In the genomic region with DNA sequence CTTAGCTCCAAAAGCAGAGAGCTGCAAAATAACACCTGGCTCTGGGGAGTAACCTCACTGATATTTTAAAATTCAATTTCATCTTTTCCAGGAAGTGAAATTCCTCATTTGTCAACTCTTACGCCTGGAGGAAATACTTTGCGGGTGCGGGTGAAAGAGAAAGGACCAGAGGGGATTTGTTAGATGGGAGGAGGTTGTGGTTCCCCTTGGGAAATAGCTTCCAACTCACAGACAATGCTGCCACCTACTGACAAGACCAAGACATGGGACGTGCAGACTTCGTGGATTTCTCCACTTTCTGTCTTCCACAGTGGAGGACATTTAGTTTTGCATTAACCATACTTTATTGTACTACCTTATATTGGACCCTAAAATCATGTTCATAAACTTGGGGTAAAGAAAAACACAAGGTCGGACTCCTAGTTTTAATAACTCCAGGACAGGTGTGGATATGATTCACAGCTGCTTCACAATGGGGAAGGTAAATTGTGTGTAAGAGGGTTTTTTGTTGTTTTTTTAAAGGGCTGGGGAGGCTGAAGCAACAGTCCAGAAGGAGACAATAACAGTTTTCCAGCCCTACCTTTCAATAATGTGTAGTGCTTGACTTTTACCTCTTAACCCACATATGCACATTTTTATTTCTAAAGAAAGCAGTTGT, we compare ENCODE assay signal across 8 cellular contexts. TPM values are rescaled to one million over a fixed set of nuclear protein-coding genes. Genes with fewer than 3 reads are reported as not detected.
DNase-seq lines count a peak whose midpoint lies in the region; ATAC-seq and TF ChIP-seq lines count a peak whose summit lies in the region.

No MANE protein-coding gene starts in this region.

- H3K9me3 ChIP-seq in mucosa of rectum (ENCODE audit: control insufficient read depth in 2 of 2, low read length in 2 of 2): no peaks in the 10 kb centered on the region

- POLR2A ChIA-PET in activated CD8-positive, alpha-beta T cell treated with anti-CD3 and anti-CD28 coated beads, Interleukin-2, amount 10 ng/mL, durations not matched to agents 7 days and 5 days (lab: Charles Lee): interaction anchor here (0.9 to 1.5 kb wide), 3 partner anchors 10 to 466 kb away, joined by 3 to 9 read pairs (median 5); no protein-coding TSS in a partner anchor

- H3K27me3 Mint-ChIP-seq in activated CD8-positive, alpha-beta T cell treated with anti-CD3 and anti-CD28 coated beads, Interleukin-2, amount 10 ng/mL, durations not matched to agents 7 days and 5 days (ENCODE audit: low read depth): no peaks in the 10 kb centered on the region
- peaks cover 3% of the 10 kb centered on the region for H3K27me3 Mint-ChIP-seq in endothelial cell (ENCODE audit: unreplicated experiment)
- H3K27me3 Mint-ChIP-seq in stimulated activated naive CD8-positive, alpha-beta T cell treated with anti-CD3 and anti-CD28 coated beads, Interleukin-15, amount 100 ng/mL, for 72 hours: no peaks in the 10 kb centered on the region

- no peaks in the 10 kb centered on the region for H3K27me3 ChIP-seq in mucosa of rectum (ENCODE audit: control insufficient read depth in 2 of 2, insufficient read depth in 2 of 2, low read length in 2 of 2)

- H3K4me3 Mint-ChIP-seq in activated CD8-positive, alpha-beta T cell treated with anti-CD3 and anti-CD28 coated beads, Interleukin-2, amount 10 ng/mL, durations not matched to agents 7 days and 5 days: no peak overlapping the region
- H3K4me3 Mint-ChIP-seq in endothelial cell (ENCODE audit: unreplicated experiment): no peak overlapping the region
- H3K4me3 Mint-ChIP-seq in stimulated activated naive CD8-positive, alpha-beta T cell treated with anti-CD3 and anti-CD28 coated beads, Interleukin-15, amount 100 ng/mL, for 72 hours: peak overlapping the region; percentile 47 to 51

- peaks cover 6% of the 10 kb centered on the region for H3K36me3 Mint-ChIP-seq in activated CD8-positive, alpha-beta T cell treated with anti-CD3 and anti-CD28 coated beads, Interleukin-2, amount 10 ng/mL, durations not matched to agents 7 days and 5 days (ENCODE audit: low read depth)
- no peaks in the 10 kb centered on the region for H3K36me3 Mint-ChIP-seq in endothelial cell (ENCODE audit: low read depth, unreplicated experiment)

- CTCF ChIA-PET in activated CD8-positive, alpha-beta T cell treated with anti-CD3 and anti-CD28 coated beads, Interleukin-2, amount 10 ng/mL, durations not matched to agents 7 days and 5 days (lab: Charles Lee): interaction anchor here (0.6 to 8.8 kb wide), 73 partner anchors 9 to 1008 kb away, joined by 3 to 300 read pairs (median 5); a partner anchor contains a TSS

- peaks cover 18% of the 10 kb centered on the region for H3K4me1 Mint-ChIP-seq in activated CD8-positive, alpha-beta T cell treated with anti-CD3 and anti-CD28 coated beads, Interleukin-2, amount 10 ng/mL, durations not matched to agents 7 days and 5 days (ENCODE audit: low read depth)
- peaks cover 27% of the 10 kb centered on the region for H3K4me1 Mint-ChIP-seq in endothelial cell (ENCODE audit: unreplicated experiment)
- H3K4me1 Mint-ChIP-seq in stimulated activated naive CD8-positive, alpha-beta T cell treated with anti-CD3 and anti-CD28 coated beads, Interleukin-15, amount 100 ng/mL, for 72 hours: peaks cover 34% of the 10 kb centered on the region

- H3K9ac ChIP-seq in mucosa of rectum (ENCODE audit: low read depth in 1 of 2, low read length in 2 of 2): no peak overlapping the region

- H3K27ac ChIP-seq in mucosa of rectum (ENCODE audit: low read depth in 2 of 2, low read length in 2 of 2): peak overlapping the region in 1 of 2 donors; percentile 10

- H3K4me3 ChIP-seq in mucosa of rectum (ENCODE audit: low read length in 2 of 2): peak overlapping the region; percentile 4 to 46

- H3K9me3 Mint-ChIP-seq in activated CD8-positive, alpha-beta T cell treated with anti-CD3 and anti-CD28 coated beads, Interleukin-2, amount 10 ng/mL, durations not matched to agents 7 days and 5 days (ENCODE audit: insufficient read depth): no peaks in the 10 kb centered on the region
- no peaks in the 10 kb centered on the region for H3K9me3 Mint-ChIP-seq in endothelial cell (ENCODE audit: unreplicated experiment)
- no peaks in the 10 kb centered on the region for H3K9me3 Mint-ChIP-seq in stimulated activated naive CD8-positive, alpha-beta T cell treated with anti-CD3 and anti-CD28 coated beads, Interleukin-15, amount 100 ng/mL, for 72 hours

- H3K36me3 ChIP-seq in mucosa of rectum (ENCODE audit: control insufficient read depth in 2 of 2, insufficient read depth in 2 of 2, low read length in 2 of 2): no peaks in the 10 kb centered on the region

- peak; percentile 88 for TF ChIP-seq CTCF in endothelial cell (IDR thresholded peaks at IDR 0.05; ENCODE audit: unreplicated experiment)

- H3K4me1 ChIP-seq in mucosa of rectum (ENCODE audit: control insufficient read depth in 2 of 2, insufficient read depth in 2 of 2, low read length in 2 of 2): peaks cover 14 to 19% of the 10 kb centered on the region in 2 donors

- intact Hi-C loops in Right ventricle myocardium inferior (cut with DNase I) (loop anchor here (1.0 to 10.0 kb wide), 3 partner anchors 299 to 465 kb away; no protein-coding TSS in a partner anchor), cardiac septum (cut with DNase I) (loop anchor here (2.0 to 10.0 kb wide), 2 partner anchors 465 to 1009 kb away; no protein-coding TSS in a partner anchor)

- DNase-seq in Right ventricle myocardium inferior (ENCODE audit: missing footprints) (no peak), cardiac septum (ENCODE audit: low spot score) (no peak), HUDEP-2 (lab: John Stamatoyannopoulos, UW; ENCODE audit: unreplicated experiment in 76 of 76) (peak in 59 of 76 experiments; percentile 7 to 76 (median 47)), NOMO-1 treated with DMSO at 0.1 percent for 48 hours (lab: John Stamatoyannopoulos, UW; ENCODE audit: unreplicated experiment) (peak; percentile 81), endothelial cell (ENCODE audit: low spot score) (peak; percentile 72)
- peak; percentile 76 for DNase-seq in activated CD8-positive, alpha-beta T cell treated with anti-CD3 and anti-CD28 coated beads, Interleukin-2, amount 10 ng/mL, durations not matched to agents 7 days and 5 days
- DNase-seq in stimulated activated naive CD8-positive, alpha-beta T cell treated with anti-CD3 and anti-CD28 coated beads, Interleukin-15, amount 100 ng/mL, for 72 hours: peak; percentile 46 to 65

- peak; percentile 85 for ATAC-seq in Right ventricle myocardium inferior
- peak; percentile 78 for ATAC-seq in activated CD8-positive, alpha-beta T cell treated with anti-CD3 and anti-CD28 coated beads, Interleukin-2, amount 10 ng/mL, durations not matched to agents 7 days and 5 days
- peak; percentile 75 for ATAC-seq in stimulated activated naive CD8-positive, alpha-beta T cell treated with anti-CD3 and anti-CD28 coated beads, Interleukin-15, amount 100 ng/mL, for 72 hours

- no peak overlapping the region for H3K27ac Mint-ChIP-seq in activated CD8-positive, alpha-beta T cell treated with anti-CD3 and anti-CD28 coated beads, Interleukin-2, amount 10 ng/mL, durations not matched to agents 7 days and 5 days
- H3K27ac Mint-ChIP-seq in endothelial cell (ENCODE audit: unreplicated experiment): no peak overlapping the region
- no peak overlapping the region for H3K27ac Mint-ChIP-seq in stimulated activated naive CD8-positive, alpha-beta T cell treated with anti-CD3 and anti-CD28 coated beads, Interleukin-15, amount 100 ng/mL, for 72 hours

RNA-seq across cellular contexts. Expression of a gene that starts 10.8 kb away (rescaled TPM):
- total RNA-seq in Right ventricle myocardium inferior: 6.2 TPM
- total RNA-seq in cardiac septum: 6.9 TPM
- total RNA-seq in activated CD8-positive, alpha-beta T cell treated with anti-CD3 and anti-CD28 coated beads, Interleukin-2, amount 10 ng/mL, durations not matched to agents 7 days and 5 days: 10 to 100 TPM; 27.5 to 28.9 TPM
- total RNA-seq in endothelial cell (ENCODE audit: unreplicated experiment): 14.7 TPM

RNA-seq across cellular contexts. Expression of a gene that starts 45.5 kb away (rescaled TPM):
- total RNA-seq in Right ventricle myocardium inferior (2.9 TPM), cardiac septum (0.43 TPM), endothelial cell (ENCODE audit: unreplicated experiment) (7.5 TPM)
- not detected for total RNA-seq in activated CD8-positive, alpha-beta T cell treated with anti-CD3 and anti-CD28 coated beads, Interleukin-2, amount 10 ng/mL, durations not matched to agents 7 days and 5 days

Comparison
In these comparisons a context has a peak if more than half of its experiments do, and no peak if none do; other contexts are left out.
1. DNase-seq: peak in HUDEP-2 (59 of 76), NOMO-1 treated with DMSO at 0.1 percent for 48 hours (single experiment), activated CD8-positive, alpha-beta T cell treated with anti-CD3 and anti-CD28 coated beads, Interleukin-2, amount 10 ng/mL, durations not matched to agents 7 days and 5 days (single experiment), endothelial cell (single experiment) and stimulated activated naive CD8-positive, alpha-beta T cell treated with anti-CD3 and anti-CD28 coated beads, Interleukin-15, amount 100 ng/mL, for 72 hours (2 of 2); none in Right ventricle myocardium inferior (single experiment) and cardiac septum (single experiment).
2. H3K4me3 Mint-ChIP-seq: peak in stimulated activated naive CD8-positive, alpha-beta T cell treated with anti-CD3 and anti-CD28 coated beads, Interleukin-15, amount 100 ng/mL, for 72 hours (2 of 2); none in activated CD8-positive, alpha-beta T cell treated with anti-CD3 and anti-CD28 coated beads, Interleukin-2, amount 10 ng/mL, durations not matched to agents 7 days and 5 days (single experiment) and endothelial cell (single experiment).
3. Peak in every context shown above with its lines, with median percentiles within 50 percentile points of each other: ATAC-seq.